2 cellular contexts compared by ENCODE assay signal in the genomic region with DNA sequence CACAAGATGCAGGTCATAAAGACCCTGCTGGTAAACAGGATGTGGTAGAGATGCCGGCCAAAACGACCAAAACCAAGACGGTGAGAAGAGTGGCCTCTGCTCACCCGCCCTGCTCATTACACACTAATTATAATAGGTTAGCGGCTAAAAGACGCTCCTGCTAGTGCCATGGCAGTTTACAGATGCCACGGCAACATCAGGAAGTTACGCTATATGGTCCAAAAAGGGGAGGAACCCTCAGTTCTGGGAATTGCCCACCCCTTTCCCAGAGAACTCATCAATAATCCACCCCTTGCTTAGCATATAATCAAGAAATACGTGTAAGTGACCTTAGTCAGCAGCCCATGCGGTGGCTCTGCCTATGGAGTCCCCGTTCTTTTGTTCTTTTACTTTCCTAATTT.
TF ChIP-seq lines count a peak whose summit lies in the region.

No MANE protein-coding gene starts in this region.

TF ChIP-seq in SK-N-SH, 30 proteins besides CTCF, POLR2A, EP300 and RAD21:
- TF ChIP-seq RXRA (IDR thresholded peaks at IDR 0.05; ENCODE audit: borderline replicate concordance, low read depth) (no peak), SMC3 (IDR thresholded peaks at IDR 0.05; ENCODE audit: low read depth, low read length) (no peak), FOXJ3 (CRISPR knock-in tag; IDR thresholded peaks at IDR 0.05) (no peak), YY1 (IDR thresholded peaks at IDR 0.05; ENCODE audit: low read depth) (no peak)
- TF ChIP-seq, protein P1, sequence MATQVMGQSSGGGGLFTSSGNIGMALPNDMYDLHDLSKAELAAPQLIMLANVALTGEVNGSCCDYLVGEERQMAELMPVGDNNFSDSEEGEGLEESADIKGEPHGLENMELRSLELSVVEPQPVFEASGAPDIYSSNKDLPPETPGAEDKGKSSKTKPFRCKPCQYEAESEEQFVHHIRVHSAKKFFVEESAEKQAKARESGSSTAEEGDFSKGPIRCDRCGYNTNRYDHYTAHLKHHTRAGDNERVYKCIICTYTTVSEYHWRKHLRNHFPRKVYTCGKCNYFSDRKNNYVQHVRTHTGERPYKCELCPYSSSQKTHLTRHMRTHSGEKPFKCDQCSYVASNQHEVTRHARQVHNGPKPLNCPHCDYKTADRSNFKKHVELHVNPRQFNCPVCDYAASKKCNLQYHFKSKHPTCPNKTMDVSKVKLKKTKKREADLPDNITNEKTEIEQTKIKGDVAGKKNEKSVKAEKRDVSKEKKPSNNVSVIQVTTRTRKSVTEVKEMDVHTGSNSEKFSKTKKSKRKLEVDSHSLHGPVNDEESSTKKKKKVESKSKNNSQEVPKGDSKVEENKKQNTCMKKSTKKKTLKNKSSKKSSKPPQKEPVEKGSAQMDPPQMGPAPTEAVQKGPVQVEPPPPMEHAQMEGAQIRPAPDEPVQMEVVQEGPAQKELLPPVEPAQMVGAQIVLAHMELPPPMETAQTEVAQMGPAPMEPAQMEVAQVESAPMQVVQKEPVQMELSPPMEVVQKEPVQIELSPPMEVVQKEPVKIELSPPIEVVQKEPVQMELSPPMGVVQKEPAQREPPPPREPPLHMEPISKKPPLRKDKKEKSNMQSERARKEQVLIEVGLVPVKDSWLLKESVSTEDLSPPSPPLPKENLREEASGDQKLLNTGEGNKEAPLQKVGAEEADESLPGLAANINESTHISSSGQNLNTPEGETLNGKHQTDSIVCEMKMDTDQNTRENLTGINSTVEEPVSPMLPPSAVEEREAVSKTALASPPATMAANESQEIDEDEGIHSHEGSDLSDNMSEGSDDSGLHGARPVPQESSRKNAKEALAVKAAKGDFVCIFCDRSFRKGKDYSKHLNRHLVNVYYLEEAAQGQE (IDR thresholded peaks at IDR 0.05; ENCODE audit: low read depth, low read length): no peak
- TF ChIP-seq, protein P2, sequence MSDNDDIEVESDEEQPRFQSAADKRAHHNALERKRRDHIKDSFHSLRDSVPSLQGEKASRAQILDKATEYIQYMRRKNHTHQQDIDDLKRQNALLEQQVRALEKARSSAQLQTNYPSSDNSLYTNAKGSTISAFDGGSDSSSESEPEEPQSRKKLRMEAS (IDR thresholded peaks at IDR 0.05; ENCODE audit: low read depth): no peak
TF ChIP-seq in SK-N-SH: peak in this region for 0.

TF ChIP-seq in SK-N-SH treated with all-trans-retinoic acid at 6 μM for 48 hours, 23 proteins besides CTCF, POLR2A, EP300 and RAD21:
- no peak for TF ChIP-seq RARB (CRISPR knock-in tag; IDR thresholded peaks at IDR 0.05)
- no peak for TF ChIP-seq ZC3H10 (CRISPR knock-in tag; IDR thresholded peaks at IDR 0.05)
- TF ChIP-seq GLIS3 (CRISPR knock-in tag; IDR thresholded peaks at IDR 0.05): no peak
- TF ChIP-seq CSDC2 (CRISPR knock-in tag; IDR thresholded peaks at IDR 0.05): no peak
- TF ChIP-seq, protein P3, sequence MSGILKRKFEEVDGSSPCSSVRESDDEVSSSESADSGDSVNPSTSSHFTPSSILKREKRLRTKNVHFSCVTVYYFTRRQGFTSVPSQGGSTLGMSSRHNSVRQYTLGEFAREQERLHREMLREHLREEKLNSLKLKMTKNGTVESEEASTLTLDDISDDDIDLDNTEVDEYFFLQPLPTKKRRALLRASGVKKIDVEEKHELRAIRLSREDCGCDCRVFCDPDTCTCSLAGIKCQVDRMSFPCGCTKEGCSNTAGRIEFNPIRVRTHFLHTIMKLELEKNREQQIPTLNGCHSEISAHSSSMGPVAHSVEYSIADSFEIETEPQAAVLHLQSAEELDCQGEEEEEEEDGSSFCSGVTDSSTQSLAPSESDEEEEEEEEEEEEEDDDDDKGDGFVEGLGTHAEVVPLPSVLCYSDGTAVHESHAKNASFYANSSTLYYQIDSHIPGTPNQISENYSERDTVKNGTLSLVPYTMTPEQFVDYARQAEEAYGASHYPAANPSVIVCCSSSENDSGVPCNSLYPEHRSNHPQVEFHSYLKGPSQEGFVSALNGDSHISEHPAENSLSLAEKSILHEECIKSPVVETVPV (CRISPR knock-in tag; IDR thresholded peaks at IDR 0.05): no peak
- TF ChIP-seq ISL1 (CRISPR knock-in tag; IDR thresholded peaks at IDR 0.05): no peak
- TF ChIP-seq ZNF565 (CRISPR knock-in tag; conservative IDR thresholded peaks at IDR 0.05; ENCODE audit: low read depth): no peak
- no peak for TF ChIP-seq ZNF70 (CRISPR knock-in tag; IDR thresholded peaks at IDR 0.05)
- TF ChIP-seq BACH2 (CRISPR knock-in tag; IDR thresholded peaks at IDR 0.05; ENCODE audit: borderline replicate concordance): no peak
- TF ChIP-seq, protein P4, sequence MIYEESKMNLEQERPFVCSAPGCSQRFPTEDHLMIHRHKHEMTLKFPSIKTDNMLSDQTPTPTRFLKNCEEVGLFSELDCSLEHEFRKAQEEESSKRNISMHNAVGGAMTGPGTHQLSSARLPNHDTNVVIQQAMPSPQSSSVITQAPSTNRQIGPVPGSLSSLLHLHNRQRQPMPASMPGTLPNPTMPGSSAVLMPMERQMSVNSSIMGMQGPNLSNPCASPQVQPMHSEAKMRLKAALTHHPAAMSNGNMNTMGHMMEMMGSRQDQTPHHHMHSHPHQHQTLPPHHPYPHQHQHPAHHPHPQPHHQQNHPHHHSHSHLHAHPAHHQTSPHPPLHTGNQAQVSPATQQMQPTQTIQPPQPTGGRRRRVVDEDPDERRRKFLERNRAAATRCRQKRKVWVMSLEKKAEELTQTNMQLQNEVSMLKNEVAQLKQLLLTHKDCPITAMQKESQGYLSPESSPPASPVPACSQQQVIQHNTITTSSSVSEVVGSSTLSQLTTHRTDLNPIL (CRISPR knock-in tag; IDR thresholded peaks at IDR 0.05; ENCODE audit: low read depth): no peak
- TF ChIP-seq PPARA (CRISPR knock-in tag; IDR thresholded peaks at IDR 0.05; ENCODE audit: borderline replicate concordance): no peak
- no peak for TF ChIP-seq OSR1 (CRISPR knock-in tag; IDR thresholded peaks at IDR 0.05)
- no peak for TF ChIP-seq ZNF8 (CRISPR knock-in tag; IDR thresholded peaks at IDR 0.05)
- no peak for TF ChIP-seq TOX (CRISPR knock-in tag; IDR thresholded peaks at IDR 0.05; ENCODE audit: borderline replicate concordance)
- TF ChIP-seq, protein P5, sequence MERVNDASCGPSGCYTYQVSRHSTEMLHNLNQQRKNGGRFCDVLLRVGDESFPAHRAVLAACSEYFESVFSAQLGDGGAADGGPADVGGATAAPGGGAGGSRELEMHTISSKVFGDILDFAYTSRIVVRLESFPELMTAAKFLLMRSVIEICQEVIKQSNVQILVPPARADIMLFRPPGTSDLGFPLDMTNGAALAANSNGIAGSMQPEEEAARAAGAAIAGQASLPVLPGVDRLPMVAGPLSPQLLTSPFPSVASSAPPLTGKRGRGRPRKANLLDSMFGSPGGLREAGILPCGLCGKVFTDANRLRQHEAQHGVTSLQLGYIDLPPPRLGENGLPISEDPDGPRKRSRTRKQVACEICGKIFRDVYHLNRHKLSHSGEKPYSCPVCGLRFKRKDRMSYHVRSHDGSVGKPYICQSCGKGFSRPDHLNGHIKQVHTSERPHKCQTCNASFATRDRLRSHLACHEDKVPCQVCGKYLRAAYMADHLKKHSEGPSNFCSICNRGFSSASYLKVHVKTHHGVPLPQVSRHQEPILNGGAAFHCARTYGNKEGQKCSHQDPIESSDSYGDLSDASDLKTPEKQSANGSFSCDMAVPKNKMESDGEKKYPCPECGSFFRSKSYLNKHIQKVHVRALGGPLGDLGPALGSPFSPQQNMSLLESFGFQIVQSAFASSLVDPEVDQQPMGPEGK (CRISPR knock-in tag; IDR thresholded peaks at IDR 0.05; ENCODE audit: borderline replicate concordance): no peak
- no peak for TF ChIP-seq ESRRG (CRISPR knock-in tag; IDR thresholded peaks at IDR 0.05)
- TF ChIP-seq SNAI2 (CRISPR knock-in tag; IDR thresholded peaks at IDR 0.05): no peak
